In the genomic region with DNA sequence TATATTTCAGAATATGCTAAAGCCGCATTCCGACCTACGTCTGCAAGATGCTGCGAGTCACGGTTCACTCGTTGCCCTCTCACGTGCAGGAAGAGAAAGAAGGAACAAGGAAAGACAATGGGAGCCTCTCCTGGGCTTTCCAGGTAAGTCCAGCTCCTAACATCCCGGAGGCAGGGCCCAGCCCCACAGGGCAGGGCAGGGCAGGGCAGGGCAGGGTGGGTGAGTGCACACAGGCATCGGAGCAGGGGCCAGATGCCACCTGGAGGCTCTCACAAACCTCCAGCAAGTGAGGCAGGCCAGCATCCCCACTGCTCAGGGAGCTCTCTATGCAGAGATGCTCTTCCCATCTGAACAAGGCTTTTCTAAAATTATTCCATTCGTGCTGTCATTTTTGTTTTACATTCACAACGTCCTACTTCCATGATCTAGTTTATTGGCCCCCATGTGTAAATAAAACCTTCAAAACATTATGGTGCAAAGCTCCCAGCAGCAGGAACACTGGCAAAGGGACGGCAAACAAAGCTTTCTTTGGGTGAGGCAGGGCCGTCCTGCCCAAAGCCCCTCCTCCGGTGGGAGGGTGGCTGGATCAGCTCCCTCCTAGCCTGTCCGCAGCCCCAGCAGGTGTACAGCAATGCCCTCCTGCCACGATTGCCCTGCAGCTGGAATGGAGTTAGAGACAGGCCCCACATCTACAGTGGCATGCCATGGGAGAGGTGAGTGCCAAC, we compare ENCODE assay signal across 20 cellular contexts. TPM values are rescaled to one million over a fixed set of nuclear protein-coding genes. Genes with fewer than 3 reads are reported as not detected.
DNase-seq lines count a peak whose midpoint lies in the region; ATAC-seq and TF ChIP-seq lines count a peak whose summit lies in the region.
"Had no signal": no experiment of that assay in that cellular context is flagged by ENCODE, and none has a peak within 500 bp of the region (broad histone marks: within the 10 kb centered on the region; RNA-seq: fewer than 3 reads in every experiment).

No MANE protein-coding gene starts in this region.

- H3K27ac Mint-ChIP-seq in T-helper 2 cell treated with Interferon-gamma antibody and Interleukin-4, amounts not matched to agents 5 μg/mL and 100 μg/mL, for 36 hours: peak overlapping the region; percentile 38
- H3K27ac Mint-ChIP-seq: type B pancreatic cell had no signal

- no peak overlapping the region for H3K4me3 Mint-ChIP-seq in T-helper 2 cell treated with Interferon-gamma antibody and Interleukin-4, amounts not matched to agents 5 μg/mL and 100 μg/mL, for 36 hours
- H3K4me3 Mint-ChIP-seq: type B pancreatic cell had no signal

- no peak for TF ChIP-seq POLR2A in transverse colon (IDR thresholded peaks at IDR 0.05)

- peaks cover 24% of the 10 kb centered on the region for H3K4me1 Mint-ChIP-seq in T-helper 2 cell treated with Interferon-gamma antibody and Interleukin-4, amounts not matched to agents 5 μg/mL and 100 μg/mL, for 36 hours (ENCODE audit: low read depth)

- TF ChIP-seq CTCF in ascending aorta (IDR thresholded peaks at IDR 0.05): no peak
- no peak for TF ChIP-seq CTCF in mucosa of descending colon (IDR thresholded peaks at IDR 0.05)
- peak in 3 of 5 experiments; percentile 8 to 46 (median 11) for TF ChIP-seq CTCF in transverse colon (IDR thresholded peaks at IDR 0.05)

- intact Hi-C loops in ascending aorta (cut with DNase I) (loop anchor here (5.0 to 10.0 kb wide), 2 partner anchors 53 to 76 kb away; partner anchors contain the start of gene VOPP1), mucosa of descending colon (cut with DNase I, micrococcal nuclease) (no loop called here), transverse colon (cut with DNase I; ENCODE audit: low total_unique reads) (no loop called here)

- H3K9me3 ChIP-seq in ascending aorta (no peaks in the 10 kb centered on the region), mucosa of descending colon (no peaks in the 10 kb centered on the region), transverse colon (no peaks in the 10 kb centered on the region)
- H3K9me3 ChIP-seq: heart left ventricle had no signal

- peaks cover 13 to 33% of the 10 kb centered on the region in 2 donors for H3K4me1 ChIP-seq in ascending aorta
- peaks cover 20% of the 10 kb centered on the region for H3K4me1 ChIP-seq in mucosa of descending colon (ENCODE audit: low read depth)
- peaks cover 20 to 40% (median 23%) of the 10 kb centered on the region in 4 donors for H3K4me1 ChIP-seq in transverse colon

- no peaks in the 10 kb centered on the region for H3K9me3 Mint-ChIP-seq in T-helper 2 cell treated with Interferon-gamma antibody and Interleukin-4, amounts not matched to agents 5 μg/mL and 100 μg/mL, for 36 hours
- H3K9me3 Mint-ChIP-seq: type B pancreatic cell had no signal

- 41 to 50% methylated on average over 11 to 16 of the region's 16 CpGs for WGBS in transverse colon (ENCODE audit: low coverage in 1 of 2), 2 donors

- H3K27me3 Mint-ChIP-seq in T-helper 2 cell treated with Interferon-gamma antibody and Interleukin-4, amounts not matched to agents 5 μg/mL and 100 μg/mL, for 36 hours (ENCODE audit: low read depth): no peaks in the 10 kb centered on the region
- H3K27me3 Mint-ChIP-seq: type B pancreatic cell had no signal

- in situ Hi-C loops in transverse colon (cut with MboI; ENCODE audit: low pct_ligation_motif_present in 1 of 4, low pct_unique_long_range_greater_than_20kb in 1 of 4, low sequenced_read_pairs in 3 of 4): no loop called here

- H3K4me3 ChIP-seq in ascending aorta: no peak overlapping the region
- no peak overlapping the region for H3K4me3 ChIP-seq in mucosa of descending colon
- H3K4me3 ChIP-seq in transverse colon: no peak overlapping the region
- H3K4me3 ChIP-seq: heart left ventricle, skin epidermis had no signal

- peaks cover 10 to 19% of the 10 kb centered on the region in 2 donors for H3K36me3 ChIP-seq in ascending aorta
- H3K36me3 ChIP-seq in mucosa of descending colon (ENCODE audit: low read depth): peaks cover 6% of the 10 kb centered on the region
- H3K36me3 ChIP-seq in transverse colon: peaks cover 0 to 14% (median 0%) of the 10 kb centered on the region in 4 donors

- TF ChIP-seq EP300 in transverse colon (IDR thresholded peaks at IDR 0.05; ENCODE audit: low read depth): no peak

- peak; percentile 95 for ATAC-seq in mucosa of descending colon
- ATAC-seq: heart left ventricle had no signal

- H3K27ac ChIP-seq in ascending aorta (peak overlapping the region; percentile 59 to 68), transverse colon (peak overlapping the region; percentile 65 to 82 (median 71))
- H3K27ac ChIP-seq: C4-2B, heart left ventricle, parathyroid adenoma, skin epidermis had no signal

- no peaks in the 10 kb centered on the region for H3K27me3 ChIP-seq in ascending aorta
- H3K27me3 ChIP-seq in transverse colon: no peaks in the 10 kb centered on the region
- H3K27me3 ChIP-seq: heart left ventricle had no signal

- no peak for DNase-seq in T-helper 2 cell treated with Interferon-gamma antibody and Interleukin-4, amounts not matched to agents 5 μg/mL and 100 μg/mL, for 36 hours (ENCODE audit: low spot score)
- no peak for DNase-seq in T-helper 2 cell
- no peak for DNase-seq in ascending aorta (ENCODE audit: low spot score in 2 of 2)
- DNase-seq in mucosa of descending colon: peak; percentile 76 to 87 (median 86)
- DNase-seq in transverse colon: peak; percentile 81
- no peak for DNase-seq in RKO (ENCODE audit: low spot score)
- DNase-seq in NCI-H1092 (lab: John Stamatoyannopoulos, UW): no peak
- no peak for DNase-seq in GM19240 (ENCODE audit: insufficient read length, low spot score)
- DNase-seq: activated CD4-positive, CD25-positive, alpha-beta regulatory T cell treated with anti-CD3 and anti-CD28 coated beads, Interleukin-2, amount 50 U/mL, for 72 hours; activated CD8-positive, alpha-beta memory T cell treated with anti-CD3 and anti-CD28 coated beads, Interleukin-2, amount 50 U/mL, for 4 hours; activated naive CD4-positive, alpha-beta T cell treated with Interleukin-2 at 50 U/mL for 16 hours; DMS79; heart left ventricle; NCI-H2171 treated with DMSO at 0.1 percent for 48 hours; NCI-H774; T-helper 1 cell had no signal

- peaks cover 31% of the 10 kb centered on the region for H3K36me3 Mint-ChIP-seq in T-helper 2 cell treated with Interferon-gamma antibody and Interleukin-4, amounts not matched to agents 5 μg/mL and 100 μg/mL, for 36 hours (ENCODE audit: low read depth)

RNA-seq across cellular contexts. Expression of gene VOPP1, which starts 50.6 kb away (rescaled TPM):
- total RNA-seq in ascending aorta: 78.8 TPM
- total RNA-seq in mucosa of descending colon: 10 to 100 TPM; 57.8 to 83.5 (median 75.2) TPM
- total RNA-seq in transverse colon: 10 to 100 TPM; 22.1 to 79.2 (median 73.9) TPM

Comparison
In these comparisons a context has a peak if more than half of its experiments do, and no peak if none do; other contexts are left out.
1. DNase-seq: peak in mucosa of descending colon (3 of 3) and transverse colon (single experiment); none in T-helper 2 cell treated with Interferon-gamma antibody and Interleukin-4, amounts not matched to agents 5 μg/mL and 100 μg/mL, for 36 hours (single experiment), T-helper 2 cell (0 of 5), ascending aorta (0 of 2), RKO (single experiment), NCI-H1092 (single experiment) and GM19240 (single experiment).
2. CTCF ChIP-seq: peak in transverse colon (3 of 5); none in ascending aorta (0 of 3) and mucosa of descending colon (single experiment).